In genomic region chrX:119468930-119469635, GRCh38 we compare ENCODE assay signal across 8 cellular contexts. TPM values are rescaled to one million over a fixed set of nuclear protein-coding genes. Genes with fewer than 3 reads are reported as not detected.
DNase-seq lines count a peak whose midpoint lies in the region; ATAC-seq and TF ChIP-seq lines count a peak whose summit lies in the region.

No MANE protein-coding gene starts in this region.

- peak overlapping the region; percentile 68 for H3K4ac ChIP-seq in IMR-90 (ENCODE audit: low read depth, low read length)

- H3K4me2 ChIP-seq in IMR-90 (ENCODE audit: low read depth, low read length) (peak overlapping the region; percentile 91), PC-3 (ENCODE audit: low read length) (peak overlapping the region; percentile 99)

- H4K8ac ChIP-seq in IMR-90 (ENCODE audit: low read depth in 2 of 2, low read length in 2 of 2), result peak overlapping the region; percentile 5 to 69; a peak in 3 of 4 replicates

- H2BK15ac ChIP-seq in IMR-90 (ENCODE audit: low read depth, low read length), result no peak overlapping the region

- no peaks in the 10 kb centered on the region for H3K9me3 Mint-ChIP-seq in activated T-cell treated with anti-CD3 and anti-CD28 coated beads, Interleukin-2, amount 50 U/mL, for 72 hours
- no peaks in the 10 kb centered on the region for H3K9me3 Mint-ChIP-seq in naive thymus-derived CD8-positive, alpha-beta T cell
- H3K9me3 Mint-ChIP-seq in stimulated activated naive B cell treated with anti-CD40 and anti-IgM and Interleukin-4, amounts not matched to agents 10 μg/mL and 1 μg/mL and 100 μg/mL, for 72 hours, result no peaks in the 10 kb centered on the region

- peak overlapping the region; percentile 82 for H3K27ac Mint-ChIP-seq in activated T-cell treated with anti-CD3 and anti-CD28 coated beads, Interleukin-2, amount 50 U/mL, for 72 hours
- peak overlapping the region; percentile 48 to 96 (median 92) for H3K27ac Mint-ChIP-seq in naive thymus-derived CD8-positive, alpha-beta T cell
- peak overlapping the region; percentile 97 for H3K27ac Mint-ChIP-seq in stimulated activated naive B cell treated with anti-CD40 and anti-IgM and Interleukin-4, amounts not matched to agents 10 μg/mL and 1 μg/mL and 100 μg/mL, for 72 hours

- BruUV-seq in IMR-90 (replicated peaks; lab: Mats Ljungman, UMichigan), result no TSS peak
- no TSS peak for BruUV-seq in PC-3 (replicated peaks; lab: Mats Ljungman, UMichigan)

- H3K27me3 Mint-ChIP-seq in activated T-cell treated with anti-CD3 and anti-CD28 coated beads, Interleukin-2, amount 50 U/mL, for 72 hours (ENCODE audit: low read depth), result peaks cover 5% of the 10 kb centered on the region
- H3K27me3 Mint-ChIP-seq in naive thymus-derived CD8-positive, alpha-beta T cell, result no peaks in the 10 kb centered on the region
- no peaks in the 10 kb centered on the region for H3K27me3 Mint-ChIP-seq in stimulated activated naive B cell treated with anti-CD40 and anti-IgM and Interleukin-4, amounts not matched to agents 10 μg/mL and 1 μg/mL and 100 μg/mL, for 72 hours

- peaks cover 21% of the 10 kb centered on the region for H3K79me2 ChIP-seq in PC-3 (ENCODE audit: low read length)

- peak overlapping the region; percentile 97 for H3K4me3 ChIP-seq in IMR-90 (ENCODE audit: insufficient read depth, low read depth, low read length)
- H3K4me3 ChIP-seq in PC-3 (ENCODE audit: low read length), result peak overlapping the region; percentile 98

- ATAC-seq in GM21515 (IDR thresholded peaks at IDR 0.05; ENCODE audit: unreplicated experiment), result peak; percentile 80
- ATAC-seq in IMR-90 (ENCODE audit: low read depth), result peak; percentile 80
- peak; percentile 68 for ATAC-seq in PC-3
- ATAC-seq in activated T-cell treated with anti-CD3 and anti-CD28 coated beads, Interleukin-2, amount 50 U/mL, for 72 hours (replicated peaks in 1 of 2), result peak; percentile 64 to 76
- peak; percentile 71 to 78 for ATAC-seq in naive thymus-derived CD8-positive, alpha-beta T cell
- ATAC-seq in stimulated activated naive B cell treated with anti-CD40 and anti-IgM and Interleukin-4, amounts not matched to agents 10 μg/mL and 1 μg/mL and 100 μg/mL, for 72 hours (replicated peaks), result peak; percentile 77

- H3K27ac ChIP-seq in IMR-90 (ENCODE audit: insufficient read depth, low read length), result peak overlapping the region; percentile 86
- peak overlapping the region; percentile 72 for H3K27ac ChIP-seq in PC-3 (ENCODE audit: low read length)

- H3K4me1 ChIP-seq in IMR-90 (ENCODE audit: control insufficient read depth, insufficient read depth, low read length) (no peaks in the 10 kb centered on the region), PC-3 (ENCODE audit: insufficient read depth, low read length) (peaks cover 8% of the 10 kb centered on the region)

- H3K4me3 Mint-ChIP-seq in activated T-cell treated with anti-CD3 and anti-CD28 coated beads, Interleukin-2, amount 50 U/mL, for 72 hours, result peak overlapping the region; percentile 94 to 95
- peak overlapping the region; percentile 82 to 94 (median 88) for H3K4me3 Mint-ChIP-seq in naive thymus-derived CD8-positive, alpha-beta T cell
- peak overlapping the region; percentile 89 to 96 for H3K4me3 Mint-ChIP-seq in stimulated activated naive B cell treated with anti-CD40 and anti-IgM and Interleukin-4, amounts not matched to agents 10 μg/mL and 1 μg/mL and 100 μg/mL, for 72 hours

- TF ChIP-seq CTCF in IMR-90 (conservative IDR thresholded peaks at IDR 0.05; ENCODE audit: low read depth, low read length) (peak; percentile 78), PC-3 (conservative IDR thresholded peaks at IDR 0.05; ENCODE audit: low read depth, low read length) (peak; percentile 64)

- H3K9ac ChIP-seq in IMR-90 (ENCODE audit: low read depth, low read length), result peak overlapping the region; percentile 72
- peak overlapping the region; percentile 99 for H3K9ac ChIP-seq in PC-3 (ENCODE audit: low read length)

- POLR2A ChIA-PET in IMR-90 (lab: Charles Lee; ENCODE audit: unreplicated experiment), result no interaction called here
- POLR2A ChIA-PET in PC-3 (lab: Charles Lee; ENCODE audit: unreplicated experiment), result no interaction called here
- POLR2A ChIA-PET in naive thymus-derived CD8-positive, alpha-beta T cell (lab: Charles Lee), result interaction anchor here (0.9 to 1.2 kb wide), 6 partner anchors 28 to 323 kb away, joined by 3 to 5 read pairs (median 4); partner anchors contain the start of genes PGRMC1 and RPL39

- peak overlapping the region; percentile 56; the same call in 1 of the 2 replicates for H2AK5ac ChIP-seq in IMR-90 (ENCODE audit: low read depth, low read length)

- H2AK9ac ChIP-seq in IMR-90 (replicated peaks; ENCODE audit: low read depth, low read length, poor library complexity), result peak overlapping the region; percentile 83

- H2BK5ac ChIP-seq in IMR-90 (ENCODE audit: low read depth, low read length, poor library complexity, severe bottlenecking), result peak overlapping the region; percentile 35

- CTCF ChIA-PET in IMR-90 (lab: Yijun Ruan, JAX) (interaction anchor here (0.6 to 1.7 kb wide), 4 partner anchors 9 to 244 kb away, joined by 3 to 6 read pairs (median 4); no protein-coding TSS in a partner anchor), PC-3 (lab: Charles Lee) (interaction anchor here (0.6 to 1.0 kb wide), 2 partner anchors 43 to 1122 kb away, joined by 4 to 6 read pairs; no protein-coding TSS in a partner anchor)

- H3K79me1 ChIP-seq in IMR-90 (ENCODE audit: low read depth in 1 of 2, low read length in 2 of 2), result peaks cover 10 to 13% of the 10 kb centered on the region in 2 experiments

- no peak overlapping the region for H4K91ac ChIP-seq in IMR-90 (ENCODE audit: insufficient read depth, low read depth, low read length)

- in situ Hi-C loops in IMR-90 (cut with MboI; ENCODE audit: low sequenced_read_pairs), result no loop called here

- H3F3A ChIP-seq in PC-3 (ENCODE audit: low read length, unreplicated experiment), result no peaks in the 10 kb centered on the region

- H2BK20ac ChIP-seq in IMR-90 (ENCODE audit: low read depth, low read length), result no peak overlapping the region

- H2AFZ ChIP-seq in IMR-90 (replicated peaks; ENCODE audit: low read length, poor library complexity) (peak overlapping the region; percentile 86), PC-3 (ENCODE audit: low read length) (peak overlapping the region; percentile 48; the same call in 1 of the 2 replicates)

- peaks cover 13% of the 10 kb centered on the region for H3K4me1 Mint-ChIP-seq in activated T-cell treated with anti-CD3 and anti-CD28 coated beads, Interleukin-2, amount 50 U/mL, for 72 hours (ENCODE audit: low read depth)
- H3K4me1 Mint-ChIP-seq in naive thymus-derived CD8-positive, alpha-beta T cell, result peaks cover 0 to 19% (median 8%) of the 10 kb centered on the region in 4 donors
- peaks cover 9 to 16% of the 10 kb centered on the region in 2 donors for H3K4me1 Mint-ChIP-seq in stimulated activated naive B cell treated with anti-CD40 and anti-IgM and Interleukin-4, amounts not matched to agents 10 μg/mL and 1 μg/mL and 100 μg/mL, for 72 hours

- no peak overlapping the region for H3K18ac ChIP-seq in IMR-90 (ENCODE audit: low read depth, low read length)

- H3K9me3 ChIP-seq in IMR-90 (ENCODE audit: control insufficient read depth, insufficient read depth, low read length) (no peaks in the 10 kb centered on the region), PC-3 (ENCODE audit: low read length) (no peaks in the 10 kb centered on the region)

- no peak overlapping the region; the same call in 1 of the 2 replicates for H3K14ac ChIP-seq in IMR-90 (replicated peaks; ENCODE audit: low read depth, low read length)

- H3K9me2 ChIP-seq in PC-3 (replicated peaks; ENCODE audit: low read length), result no peaks in the 10 kb centered on the region

- H4K20me1 ChIP-seq in IMR-90 (ENCODE audit: insufficient read depth, low read length) (peaks cover 8% of the 10 kb centered on the region), PC-3 (ENCODE audit: low read length) (peaks cover 23% of the 10 kb centered on the region)

- no peak overlapping the region for H2BK120ac ChIP-seq in IMR-90 (ENCODE audit: low read depth, low read length)

- H3K36me3 ChIP-seq in IMR-90 (ENCODE audit: control insufficient read depth, insufficient read depth, low read length) (peaks cover 5% of the 10 kb centered on the region), PC-3 (ENCODE audit: low read depth, low read length) (peaks cover 25% of the 10 kb centered on the region)

- DNase-seq in DMS 273 treated with DMSO at 0.1 percent for 48 hours (lab: John Stamatoyannopoulos, UW), result peak; percentile 58
- peak; percentile 71 for DNase-seq in IMR-90
- peak; percentile 83 for DNase-seq in PC-3
- DNase-seq in activated T-cell treated with anti-CD3 and anti-CD28 coated beads, Interleukin-2, amount 50 U/mL, for 72 hours, result peak; percentile 90 to 92
- DNase-seq in fibroblast of gingiva (ENCODE audit: low read depth), result peak; percentile 73
- peak; percentile 76 to 92 (median 86) for DNase-seq in naive thymus-derived CD8-positive, alpha-beta T cell
- DNase-seq in stimulated activated naive B cell treated with anti-CD40 and anti-IgM and Interleukin-4, amounts not matched to agents 10 μg/mL and 1 μg/mL and 100 μg/mL, for 72 hours, result peak; percentile 84

- peaks cover 2 to 9% of the 10 kb centered on the region in 2 donors for H3K36me3 Mint-ChIP-seq in activated T-cell treated with anti-CD3 and anti-CD28 coated beads, Interleukin-2, amount 50 U/mL, for 72 hours (ENCODE audit: insufficient read depth in 2 of 2)
- peaks cover 0 to 26% (median 0%) of the 10 kb centered on the region in 3 donors for H3K36me3 Mint-ChIP-seq in naive thymus-derived CD8-positive, alpha-beta T cell
- peaks cover 17 to 22% of the 10 kb centered on the region in 2 donors for H3K36me3 Mint-ChIP-seq in stimulated activated naive B cell treated with anti-CD40 and anti-IgM and Interleukin-4, amounts not matched to agents 10 μg/mL and 1 μg/mL and 100 μg/mL, for 72 hours

- H4K5ac ChIP-seq in IMR-90 (ENCODE audit: low read depth, low read length), result 0 out of 2 replicates have a peak overlapping the region, but pooled peaks have one; percentile 31

- H3K56ac ChIP-seq in IMR-90 (ENCODE audit: extremely low read depth, insufficient read depth, low read length), result 0 out of 2 replicates have a peak overlapping the region, but pooled peaks have one; percentile 17

- peaks cover 5% of the 10 kb centered on the region; the same call in 1 of the 2 replicates for H3K9me1 ChIP-seq in IMR-90 (ENCODE audit: insufficient read depth, low read length)

- 33% methylated on average over 42 of the region's 60 CpGs; no CpG with 5 or more reads in 1 of the 2 experiments for WGBS in IMR-90 (ENCODE audit: extremely low coverage in 2 of 2, insufficient read length in 1 of 2), 2 experiments

- H3K27me3 ChIP-seq in IMR-90 (ENCODE audit: control insufficient read depth, insufficient read depth, low read length) (no peaks in the 10 kb centered on the region), PC-3 (ENCODE audit: low read length) (no peaks in the 10 kb centered on the region)

- TF ChIP-seq RAD21 in IMR-90 (IDR thresholded peaks at IDR 0.05; ENCODE audit: low read length), result peak; percentile 56

- peak; percentile 14; the same call in 1 of the 2 replicates for TF ChIP-seq POLR2A in IMR-90 (IDR thresholded peaks at IDR 0.05; ENCODE audit: low read depth, low read length)

- intact Hi-C loops in IMR-90 (cut with micrococcal nuclease) (loop anchor here (1.0 kb wide), 1 partner anchor 43 kb away; no protein-coding TSS in a partner anchor), PC-3 (cut with micrococcal nuclease) (loop anchor here (1.0 to 5.0 kb wide), 2 partner anchors 43 to 57 kb away; no protein-coding TSS in a partner anchor)

- dilution Hi-C loops in IMR-90 (cut with HindIII; ENCODE audit: low sequenced_read_pairs, unreplicated experiment), result no loop called here

- peak overlapping the region; percentile 16 for H3K23ac ChIP-seq in IMR-90 (ENCODE audit: low read depth, low read length)

RNA-seq across cellular contexts. Expression of gene SLC25A5, which starts 0.8 kb away (rescaled TPM):
- 216 and 282 TPM in 2 replicates for total RNA-seq in IMR-90 (2012; rRNA removed)
- polyA plus RNA-seq in IMR-90 (2012; rRNA removed), result 247 and 337 TPM in 2 replicates
- 176 and 222 TPM in 2 replicates for polyA plus RNA-seq in IMR-90 (2012; cell fraction: cytosol; rRNA removed)
- 114 and 168 TPM in 2 replicates for polyA plus RNA-seq in IMR-90 (2012; cell fraction: nucleus; rRNA removed; ENCODE audit: low replicate concordance)
- 410 and 544 TPM in 2 replicates for total RNA-seq in PC-3 (2014; rRNA removed)
- total RNA-seq in activated T-cell treated with anti-CD3 and anti-CD28 coated beads, Interleukin-2, amount 50 U/mL, for 72 hours, result 100 to 1,000 TPM; 487 to 558 TPM
- 100 to 1,000 TPM; 104 to 106 TPM for total RNA-seq in naive thymus-derived CD8-positive, alpha-beta T cell
- polyA plus RNA-seq in naive thymus-derived CD8-positive, alpha-beta T cell, result 100 to 1,000 TPM; 258 to 271 (median 271) TPM

Comparison
In these comparisons a context has a peak if more than half of its experiments do, and no peak if none do; other contexts are left out.
1. Peak in every context shown above with its lines: DNase-seq, ATAC-seq, H3K4me3 ChIP-seq and H3K27ac ChIP-seq.